ENCODE assay signal across 25 cellular contexts in genomic region chr19:33477781-33478180, GRCh38.
"Had no signal": no experiment of that assay in that cellular context is flagged by ENCODE, and none has a peak within 500 bp of the region (broad histone marks: within the 10 kb centered on the region; RNA-seq: fewer than 3 reads in every experiment).

No MANE protein-coding gene starts in this region.

- H3K36me3 ChIP-seq: neural progenitor cell had no signal

- DNase-seq: activated CD4-positive, alpha-beta memory T cell treated with anti-CD3 and anti-CD28 coated beads, Interleukin-2, amount 10 ng/mL, durations not matched to agents 7 days and 5 days; activated CD4-positive, alpha-beta T cell treated with anti-CD3 and anti-CD28 coated beads, Interleukin-2, amount 10 ng/mL, durations not matched to agents 7 days and 5 days; activated CD4-positive, CD25-positive, alpha-beta regulatory T cell treated with anti-CD3 and anti-CD28 coated beads, Interleukin-2, amount 50 U/mL, for 72 hours; activated gamma-delta T cell treated with Interleukin-2 at 50 U/mL for 16 hours; activated naive CD4-positive, alpha-beta T cell treated with anti-CD3 and anti-CD28 coated beads, Interleukin-2, amount 50 U/mL, for 16 hours; activated T-cell treated with anti-CD3 and anti-CD28 coated beads, Interleukin-2, amount 50 U/mL, for 4 hours; amygdala; central memory CD4-positive, alpha-beta T cell; foreskin keratinocyte; hypothalamus; immature natural killer cell; kidney glomerular epithelial cell; lower lobe of right lung; mesenchymal stem cell; natural killer cell; right cardiac atrium; stimulated activated CD4-positive, alpha-beta T cell treated with anti-CD3 and anti-CD28 coated beads, Interleukin-2, amount 100 ng/mL, for 48 hours; stimulated activated naive CD4-positive, alpha-beta T cell treated with Interleukin-2 at 50 U/mL for 16 hours; T-helper 9 cell had no signal

- H3K27me3 ChIP-seq: foreskin keratinocyte, heart left ventricle, left lung, neural progenitor cell, tibial nerve had no signal

- H3K4me1 ChIP-seq: foreskin keratinocyte, heart left ventricle, left lung, lower lobe of right lung, neural progenitor cell had no signal

- H3K27ac ChIP-seq: foreskin keratinocyte, heart left ventricle, left lung, lower lobe of right lung, neural progenitor cell, tibial nerve had no signal

- ATAC-seq: activated T-cell treated with anti-CD3 and anti-CD28 coated beads, Interleukin-2, amount 50 U/mL, for 4 hours; activated T-helper 17 cell treated with anti-CD3 and anti-CD28 coated beads, Interleukin-2, amount 50 U/mL, for 72 hours; esophagus mucosa; foreskin keratinocyte; heart left ventricle; left lung; lower lobe of right lung; natural killer cell; right cardiac atrium had no signal

- H3K4me3 ChIP-seq: heart left ventricle, left lung, lower lobe of right lung, neural progenitor cell, tibial nerve had no signal
